29 cellular contexts compared by ENCODE assay signal in genomic region chr12:115174928-115175327, GRCh38.
DNase-seq lines count a peak whose midpoint lies in the region; ATAC-seq and TF ChIP-seq lines count a peak whose summit lies in the region.
"Had no signal": no experiment of that assay in that cellular context is flagged by ENCODE, and none has a peak within 500 bp of the region (broad histone marks: within the 10 kb centered on the region; RNA-seq: fewer than 3 reads in every experiment).

No MANE protein-coding gene starts in this region.

- no peak for TF ChIP-seq EP300 in sigmoid colon (IDR thresholded peaks at IDR 0.05)

- H3K27ac Mint-ChIP-seq in activated naive CD4-positive, alpha-beta T cell treated with anti-CD3 and anti-CD28 coated beads for 36 hours: no peak overlapping the region
- H3K27ac Mint-ChIP-seq: CD14-positive monocyte; dendritic cell treated with granulocyte-macrophage colony-stimulating factor and Interleukin-4, amounts not matched to agents 40 ng/mL and 50 ng/mL, for 4 days; HFFc6 had no signal

- peaks cover 0 to 26% (median 15%) of the 10 kb centered on the region in 4 donors for H3K4me1 ChIP-seq in sigmoid colon
- H3K4me1 ChIP-seq: foreskin keratinocyte, right lobe of liver, transverse colon had no signal

- no peaks in the 10 kb centered on the region for H3K27me3 Mint-ChIP-seq in activated naive CD4-positive, alpha-beta T cell treated with anti-CD3 and anti-CD28 coated beads for 36 hours (ENCODE audit: low read depth)
- H3K27me3 Mint-ChIP-seq: central memory CD8-positive, alpha-beta T cell; dendritic cell treated with granulocyte-macrophage colony-stimulating factor and Interleukin-4, amounts not matched to agents 40 ng/mL and 50 ng/mL, for 4 days had no signal

- intact Hi-C loops in sigmoid colon (cut with DNase I): loop anchor here (2.0 kb wide), 1 partner anchor 34 kb away; no protein-coding TSS in a partner anchor
- intact Hi-C loops in activated naive CD4-positive, alpha-beta T cell treated with anti-CD3 and anti-CD28 coated beads for 36 hours (cut with micrococcal nuclease): no loop called here

- WGBS in sigmoid colon, 2 donors: 68 to 85% methylated on average over 12 of the region's 12 CpGs

- no peak for TF ChIP-seq POLR2A in sigmoid colon (IDR thresholded peaks at IDR 0.05)

- H3K9me3 ChIP-seq in sigmoid colon: no peaks in the 10 kb centered on the region
- H3K9me3 ChIP-seq: neutrophil, right lobe of liver, SJSA1, transverse colon had no signal

- DNase-seq in NCI-H82 (lab: John Stamatoyannopoulos, UW) (peak; percentile 38), NCI-H82 treated with DMSO at 0.1 percent for 48 hours (lab: John Stamatoyannopoulos, UW; ENCODE audit: unreplicated experiment) (no peak), left kidney (ENCODE audit: low read depth, low spot score) (peak; percentile 44), sigmoid colon (no peak)
- no peak for DNase-seq in activated naive CD4-positive, alpha-beta T cell treated with anti-CD3 and anti-CD28 coated beads for 36 hours
- DNase-seq: activated CD4-positive, alpha-beta T cell treated with anti-CD3 and anti-CD28 coated beads, Interleukin-2, amount 50 U/mL, for 48 hours; activated gamma-delta T cell treated with Interleukin-2 at 50 U/mL for 16 hours; activated T-cell treated with anti-CD3 and anti-CD28 coated beads, Interleukin-2, amount 50 U/mL, for 48 hours; foreskin keratinocyte; GOT3; HFFc6; NCI-H1092; NCI-H1694 treated with DMSO at 0.1 percent for 48 hours; posterior cingulate gyrus; right lobe of liver; stimulated activated CD4-positive, alpha-beta T cell treated with anti-CD3 and anti-CD28 coated beads, Interleukin-4, amount 100 ng/mL, for 4 hours; transverse colon had no signal

- no peaks in the 10 kb centered on the region for H3K27me3 ChIP-seq in sigmoid colon
- H3K27me3 ChIP-seq: foreskin keratinocyte, neutrophil, right lobe of liver, SJSA1, transverse colon had no signal

- H3K27ac ChIP-seq in sigmoid colon: peak overlapping the region in 3 of 4 donors; percentile 27 to 41 (median 37)
- H3K27ac ChIP-seq: 22Rv1, foreskin keratinocyte, neutrophil, right lobe of liver, SJSA1, transverse colon had no signal

- TF ChIP-seq CTCF in sigmoid colon (IDR thresholded peaks at IDR 0.05): no peak

- H3K9me3 Mint-ChIP-seq in activated naive CD4-positive, alpha-beta T cell treated with anti-CD3 and anti-CD28 coated beads for 36 hours: peaks cover 2% of the 10 kb centered on the region
- H3K9me3 Mint-ChIP-seq: dendritic cell treated with granulocyte-macrophage colony-stimulating factor and Interleukin-4, amounts not matched to agents 40 ng/mL and 50 ng/mL, for 4 days; HFFc6 had no signal

- no peaks in the 10 kb centered on the region for H3K36me3 ChIP-seq in sigmoid colon
- H3K36me3 ChIP-seq: neutrophil, right lobe of liver, SJSA1, transverse colon had no signal

- ATAC-seq in SK-N-SH treated with all-trans-retinoic acid at 6 μM for 48 hours (peak; percentile 65; the same call in 2 of the 3 replicates), HG02885 (IDR thresholded peaks at IDR 0.05; ENCODE audit: poor library complexity, unreplicated experiment) (no peak), HG02973 (IDR thresholded peaks at IDR 0.05; ENCODE audit: unreplicated experiment) (no peak)
- ATAC-seq: activated CD4-positive, CD25-positive, alpha-beta regulatory T cell treated with anti-CD3 and anti-CD28 coated beads, Interleukin-2, amount 50 U/mL, for 24 hours; esophagus mucosa; foreskin keratinocyte; K562; right lobe of liver had no signal

- H3K4me3 ChIP-seq in sigmoid colon: no peak overlapping the region
- H3K4me3 ChIP-seq: K562, right lobe of liver, SJSA1, transverse colon had no signal

- CTCF ChIA-PET in activated naive CD4-positive, alpha-beta T cell treated with anti-CD3 and anti-CD28 coated beads for 36 hours (lab: Charles Lee): no interaction called here

- H3K4me3 Mint-ChIP-seq in activated naive CD4-positive, alpha-beta T cell treated with anti-CD3 and anti-CD28 coated beads for 36 hours: no peak overlapping the region
- H3K4me3 Mint-ChIP-seq: CD14-positive monocyte; central memory CD8-positive, alpha-beta T cell; dendritic cell treated with granulocyte-macrophage colony-stimulating factor and Interleukin-4, amounts not matched to agents 40 ng/mL and 50 ng/mL, for 4 days; HFFc6 had no signal

- H3K4me1 Mint-ChIP-seq in activated naive CD4-positive, alpha-beta T cell treated with anti-CD3 and anti-CD28 coated beads for 36 hours (ENCODE audit: low read depth): no peaks in the 10 kb centered on the region
- H3K4me1 Mint-ChIP-seq: CD14-positive monocyte; central memory CD8-positive, alpha-beta T cell had no signal

- no peaks in the 10 kb centered on the region for H3K36me3 Mint-ChIP-seq in activated naive CD4-positive, alpha-beta T cell treated with anti-CD3 and anti-CD28 coated beads for 36 hours (ENCODE audit: low read depth)
- H3K36me3 Mint-ChIP-seq: CD14-positive monocyte had no signal

TF ChIP-seq in SK-N-SH treated with all-trans-retinoic acid at 6 μM for 48 hours, 23 proteins besides CTCF, POLR2A, EP300 and RAD21 (continues in another document):
- TF ChIP-seq ZFP3 (CRISPR knock-in tag; IDR thresholded peaks at IDR 0.05) (no peak), BACH2 (CRISPR knock-in tag; IDR thresholded peaks at IDR 0.05; ENCODE audit: borderline replicate concordance) (no peak), ESRRG (CRISPR knock-in tag; IDR thresholded peaks at IDR 0.05) (no peak), OSR1 (CRISPR knock-in tag; IDR thresholded peaks at IDR 0.05) (no peak), TOX (CRISPR knock-in tag; IDR thresholded peaks at IDR 0.05; ENCODE audit: borderline replicate concordance) (no peak), ZC3H10 (CRISPR knock-in tag; IDR thresholded peaks at IDR 0.05) (no peak), TCF4 (CRISPR knock-in tag; IDR thresholded peaks at IDR 0.05; ENCODE audit: borderline replicate concordance) (peak; percentile 96), POU6F1 (CRISPR knock-in tag; IDR thresholded peaks at IDR 0.05; ENCODE audit: borderline replicate concordance, low read depth) (no peak; the same call in 1 of the 2 replicates), ZNF565 (CRISPR knock-in tag; conservative IDR thresholded peaks at IDR 0.05; ENCODE audit: low read depth) (no peak; the same call in 1 of the 2 replicates), ARNTL (CRISPR knock-in tag; IDR thresholded peaks at IDR 0.05; ENCODE audit: borderline replicate concordance, low read depth) (0 out of 2 replicates have a peak, but pooled peaks have one; percentile 13), ZNF8 (CRISPR knock-in tag; IDR thresholded peaks at IDR 0.05) (no peak), CSDC2 (CRISPR knock-in tag; IDR thresholded peaks at IDR 0.05) (no peak), TSHZ2 (CRISPR knock-in tag; IDR thresholded peaks at IDR 0.05) (peak; percentile 97), ZNF70 (CRISPR knock-in tag; IDR thresholded peaks at IDR 0.05) (no peak; the same call in 1 of the 2 replicates), SNAI2 (CRISPR knock-in tag; IDR thresholded peaks at IDR 0.05) (peak; percentile 7; the same call in 1 of the 2 replicates), RARB (CRISPR knock-in tag; IDR thresholded peaks at IDR 0.05) (no peak)

Comparison
In these comparisons a context has a peak if more than half of its experiments do, and no peak if none do; other contexts are left out.
1. DNase-seq: peak in NCI-H82 (single experiment) and left kidney (single experiment); none in NCI-H82 treated with DMSO at 0.1 percent for 48 hours (single experiment), sigmoid colon (single experiment) and activated naive CD4-positive, alpha-beta T cell treated with anti-CD3 and anti-CD28 coated beads for 36 hours (single experiment).